In genomic region chr14:64786296-64787149, GRCh38 we compare ENCODE assay signal across 2 cellular contexts.
TF ChIP-seq lines count a peak whose summit lies in the region.

No MANE protein-coding gene starts in this region.

TF ChIP-seq in IMR-90, 13 proteins besides CTCF, POLR2A, EP300 and RAD21:
- TF ChIP-seq CEBPB (IDR thresholded peaks at IDR 0.05; ENCODE audit: low read depth, low read length) (no peak), RFX5 (IDR thresholded peaks at IDR 0.05; ENCODE audit: low read depth, low read length) (no peak), RCOR1 (IDR thresholded peaks at IDR 0.05; ENCODE audit: insufficient replicate concordance, low read length) (no peak), MAZ (IDR thresholded peaks at IDR 0.05; ENCODE audit: borderline replicate concordance, low read depth, low read length) (no peak), SMC3 (IDR thresholded peaks at IDR 0.05; ENCODE audit: low read depth, low read length) (no peak), CHD1 (IDR thresholded peaks at IDR 0.05; ENCODE audit: low read depth, low read length) (no peak), MAFK (IDR thresholded peaks at IDR 0.05; ENCODE audit: low read depth, low read length) (no peak), BHLHE40 (IDR thresholded peaks at IDR 0.05; ENCODE audit: low read depth, low read length) (no peak), MXI1 (IDR thresholded peaks at IDR 0.05; ENCODE audit: borderline replicate concordance, low read depth, low read length) (no peak), NFE2L2 (IDR thresholded peaks at IDR 0.05; ENCODE audit: low read depth, low read length) (no peak), FOS (IDR thresholded peaks at IDR 0.05; ENCODE audit: low read depth, low read length) (no peak)
- TF ChIP-seq, protein P1, sequence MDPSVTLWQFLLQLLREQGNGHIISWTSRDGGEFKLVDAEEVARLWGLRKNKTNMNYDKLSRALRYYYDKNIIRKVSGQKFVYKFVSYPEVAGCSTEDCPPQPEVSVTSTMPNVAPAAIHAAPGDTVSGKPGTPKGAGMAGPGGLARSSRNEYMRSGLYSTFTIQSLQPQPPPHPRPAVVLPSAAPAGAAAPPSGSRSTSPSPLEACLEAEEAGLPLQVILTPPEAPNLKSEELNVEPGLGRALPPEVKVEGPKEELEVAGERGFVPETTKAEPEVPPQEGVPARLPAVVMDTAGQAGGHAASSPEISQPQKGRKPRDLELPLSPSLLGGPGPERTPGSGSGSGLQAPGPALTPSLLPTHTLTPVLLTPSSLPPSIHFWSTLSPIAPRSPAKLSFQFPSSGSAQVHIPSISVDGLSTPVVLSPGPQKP (IDR thresholded peaks at IDR 0.05; ENCODE audit: borderline replicate concordance, low read depth, low read length): no peak
- TF ChIP-seq, protein P2, sequence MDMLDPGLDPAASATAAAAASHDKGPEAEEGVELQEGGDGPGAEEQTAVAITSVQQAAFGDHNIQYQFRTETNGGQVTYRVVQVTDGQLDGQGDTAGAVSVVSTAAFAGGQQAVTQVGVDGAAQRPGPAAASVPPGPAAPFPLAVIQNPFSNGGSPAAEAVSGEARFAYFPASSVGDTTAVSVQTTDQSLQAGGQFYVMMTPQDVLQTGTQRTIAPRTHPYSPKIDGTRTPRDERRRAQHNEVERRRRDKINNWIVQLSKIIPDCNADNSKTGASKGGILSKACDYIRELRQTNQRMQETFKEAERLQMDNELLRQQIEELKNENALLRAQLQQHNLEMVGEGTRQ (IDR thresholded peaks at IDR 0.05; ENCODE audit: low read depth, low read length): no peak

TF ChIP-seq in endothelial cell of umbilical vein, 7 proteins besides CTCF, POLR2A, EP300 and RAD21:
- TF ChIP-seq MYC (IDR thresholded peaks at IDR 0.05; ENCODE audit: low read depth, low read length) (no peak), JUN (IDR thresholded peaks at IDR 0.05; ENCODE audit: borderline replicate concordance, insufficient read depth, insufficient read length, low read depth) (no peak), POLR2AphosphoS5 (IDR thresholded peaks at IDR 0.05; ENCODE audit: insufficient read depth, low read depth, low read length) (no peak), FOS (IDR thresholded peaks at IDR 0.05; ENCODE audit: borderline replicate concordance, insufficient read depth, low read length) (no peak), MAX (IDR thresholded peaks at IDR 0.05; ENCODE audit: insufficient read depth, insufficient read length) (no peak), GATA2 (IDR thresholded peaks at IDR 0.05; ENCODE audit: insufficient read depth, insufficient read length, low read depth, low read length) (no peak), EZH2 (IDR thresholded peaks at IDR 0.05; ENCODE audit: borderline replicate concordance, low read depth, low read length, severe bottlenecking) (no peak)
